1 cellular context compared by ENCODE assay signal in the genomic region with DNA sequence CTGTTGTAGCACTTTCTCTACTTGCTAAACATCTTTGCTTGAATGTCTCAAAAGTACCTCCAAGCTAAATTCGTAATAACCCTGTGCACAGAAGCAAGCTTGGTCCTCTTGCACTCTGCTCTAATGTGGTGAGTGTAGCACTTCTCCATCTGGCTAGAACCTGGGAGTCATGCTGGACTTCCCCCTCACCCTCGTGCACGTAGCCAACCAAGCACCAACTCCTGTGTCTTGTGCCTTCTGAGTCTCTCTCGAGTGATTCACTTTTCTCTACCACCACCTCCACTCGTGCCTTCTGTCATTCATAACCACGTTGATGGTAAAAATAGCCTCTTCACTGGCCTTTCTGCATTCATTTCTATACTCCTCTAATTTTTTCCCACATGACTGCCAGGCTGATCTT.
TF ChIP-seq lines count a peak whose summit lies in the region.

No MANE protein-coding gene starts in this region.

TF ChIP-seq in H1, 55 proteins besides CTCF, POLR2A, EP300 and RAD21 (continued from another document):
- TF ChIP-seq CHD7 (IDR thresholded peaks at IDR 0.05; ENCODE audit: insufficient replicate concordance, low read length) (no peak), CBX5 (IDR thresholded peaks at IDR 0.05; ENCODE audit: low read depth, low read length) (no peak), TAF1 (IDR thresholded peaks at IDR 0.05; ENCODE audit: low read depth, low read length) (no peak), NRF1 (IDR thresholded peaks at IDR 0.05; ENCODE audit: low read depth, low read length) (no peak), SUZ12 (IDR thresholded peaks at IDR 0.05; ENCODE audit: low read length) (no peak), JUND (IDR thresholded peaks at IDR 0.05; ENCODE audit: low read length) (no peak), KDM4A (IDR thresholded peaks at IDR 0.05; ENCODE audit: low read depth, low read length, severe bottlenecking) (no peak), GTF2F1 (IDR thresholded peaks at IDR 0.05; ENCODE audit: borderline replicate concordance, low read depth, low read length) (no peak), BACH1 (IDR thresholded peaks at IDR 0.05; ENCODE audit: low read length) (no peak), ATF3 (IDR thresholded peaks at IDR 0.05; ENCODE audit: insufficient read depth, low read depth, low read length) (no peak), PHF8 (conservative IDR thresholded peaks at IDR 0.05; ENCODE audit: low read depth, low read length) (no peak), YY1 (IDR thresholded peaks at IDR 0.05; ENCODE audit: low read depth, low read length) (no peak)
